Comparison of ENCODE assay signal across 24 cellular contexts in genomic region chr18:39636931-39637330, GRCh38.
"Had no signal": no experiment of that assay in that cellular context is flagged by ENCODE, and none has a peak within 500 bp of the region (broad histone marks: within the 10 kb centered on the region; RNA-seq: fewer than 3 reads in every experiment).

No MANE protein-coding gene starts in this region.

- H3K4me3 ChIP-seq: pancreas, psoas muscle, stomach, thoracic aorta, thyroid gland, tibial nerve, upper lobe of left lung, vagina had no signal

- H3K4me1 ChIP-seq: pancreas, psoas muscle, stomach, thyroid gland, tibial nerve, upper lobe of left lung, vagina had no signal

- ATAC-seq: naive thymus-derived CD4-positive, alpha-beta T cell; natural killer cell; pancreas; psoas muscle; right cardiac atrium; sciatic nerve; stimulated activated effector memory CD8-positive, alpha-beta T cell treated with anti-CD3 and anti-CD28 coated beads, Interleukin-12 subunit alpha, Interleukin-12 subunit beta, amount 100 ng/mL, for 72 hours; stimulated activated naive B cell treated with anti-CD40 and anti-IgM and Interleukin-4, amounts not matched to agents 10 μg/mL and 1 μg/mL and 100 μg/mL, for 72 hours had no signal

- H3K9me3 ChIP-seq: neutrophil, pancreas, psoas muscle, stomach, thoracic aorta, thyroid gland, upper lobe of left lung, vagina had no signal

- DNase-seq: naive thymus-derived CD4-positive, alpha-beta T cell; natural killer cell; nucleus accumbens; pancreas; posterior cingulate gyrus; psoas muscle; right cardiac atrium; small intestine; stimulated activated CD4-positive, alpha-beta T cell treated with anti-CD3 and anti-CD28 coated beads, Interleukin-15, amount 100 ng/mL, for 24 hours; stimulated activated CD4-positive, alpha-beta T cell treated with anti-CD3 and anti-CD28 coated beads, Interleukin-2, amount 100 ng/mL, for 24 hours; stimulated activated CD4-positive, alpha-beta T cell treated with anti-CD3 and anti-CD28 coated beads, Interleukin-2, amount 100 ng/mL, for 48 hours; stimulated activated CD4-positive, alpha-beta T cell treated with anti-CD3 and anti-CD28 coated beads, Interleukin-4, amount 100 ng/mL, for 24 hours; stimulated activated naive B cell treated with anti-CD40 and anti-IgM and Interleukin-4, amounts not matched to agents 10 μg/mL and 1 μg/mL and 100 μg/mL, for 72 hours; stimulated activated naive CD4-positive, alpha-beta T cell treated with Interleukin-2 at 50 U/mL for 16 hours; stomach; thyroid gland; upper lobe of left lung had no signal

- H3K27ac ChIP-seq: neutrophil, pancreas, psoas muscle, stomach, thoracic aorta, thyroid gland, tibial nerve, upper lobe of left lung, vagina had no signal

- FAIRE-seq: pancreas, small intestine, urothelium cell line had no signal

- H3K36me3 ChIP-seq: neutrophil, pancreas, stomach, thoracic aorta, thyroid gland, tibial nerve, upper lobe of left lung, vagina had no signal

- H3K27me3 ChIP-seq: neutrophil, pancreas, stomach, thyroid gland, tibial nerve, upper lobe of left lung, vagina had no signal
